Comparison of ENCODE assay signal across 8 cellular contexts in genomic region chr6:42217523-42218367, GRCh38.
DNase-seq lines count a peak whose midpoint lies in the region; ATAC-seq lines count a peak whose summit lies in the region.

Gene MRPS10 (minus strand): TSS chr6:42217861. CDS start chr6:42217849, 12 bp downstream.

- DNase-seq in AG08396 (ENCODE audit: low spot score) (peak; percentile 91), NCI-H345 treated with DMSO at 0.1 percent for 48 hours (lab: John Stamatoyannopoulos, UW; ENCODE audit: unreplicated experiment) (peak; percentile 90), iris pigment epithelial cell (ENCODE audit: low read depth) (peak; percentile 97)
- peak; percentile 76 to 83 (median 78) for DNase-seq in activated CD4-positive, CD25-positive, alpha-beta regulatory T cell (lab: John Stamatoyannopoulos, UW)
- DNase-seq in central memory CD4-positive, alpha-beta T cell = peak; percentile 87
- peak; percentile 84 to 89 for DNase-seq in stimulated activated CD4-positive, alpha-beta T cell treated with anti-CD3 and anti-CD28 coated beads, Interleukin-12 subunit alpha, Interleukin-12 subunit beta, amount 100 ng/mL, for 24 hours (ENCODE audit: low read depth in 2 of 2)

- ATAC-seq in GM19023 (IDR thresholded peaks at IDR 0.05; ENCODE audit: unreplicated experiment) = peak; percentile 92
- peak; percentile 91 for ATAC-seq in HG03280 (IDR thresholded peaks at IDR 0.05; ENCODE audit: unreplicated experiment)

Comparison
In these comparisons a context has a peak if more than half of its experiments do, and no peak if none do; other contexts are left out.
1. Peak in every context shown above with its lines: DNase-seq and ATAC-seq.